16 cellular contexts compared by ENCODE assay signal in genomic region chr16:79008036-79008868, GRCh38.
DNase-seq lines count a peak whose midpoint lies in the region; ATAC-seq and TF ChIP-seq lines count a peak whose summit lies in the region.
"Had no signal": no experiment of that assay in that cellular context is flagged by ENCODE, and none has a peak within 500 bp of the region (broad histone marks: within the 10 kb centered on the region; RNA-seq: fewer than 3 reads in every experiment).

No MANE protein-coding gene starts in this region.

- no peak for TF ChIP-seq CTCF in esophagus squamous epithelium (IDR thresholded peaks at IDR 0.05)

- H3K4me1 ChIP-seq in esophagus squamous epithelium = peaks cover 0 to 17% (median 0%) of the 10 kb centered on the region in 3 donors
- H3K4me1 ChIP-seq: left lung had no signal

- CTCF ChIA-PET in activated naive CD4-positive, alpha-beta T cell treated with anti-CD3 and anti-CD28 coated beads, Interleukin-2, amount 10 ng/mL, durations not matched to agents 7 days and 5 days (lab: Charles Lee) = no interaction called here

- no peaks in the 10 kb centered on the region for H3K36me3 ChIP-seq in esophagus squamous epithelium
- H3K36me3 ChIP-seq: BLaER1, left lung had no signal

- peak; percentile 61 to 63 for ATAC-seq in activated naive CD4-positive, alpha-beta T cell treated with anti-CD3 and anti-CD28 coated beads, Interleukin-2, amount 50 U/mL, for 72 hours
- ATAC-seq in HG03175 (IDR thresholded peaks at IDR 0.05; ENCODE audit: unreplicated experiment) (peak; percentile 18), HG03439 (IDR thresholded peaks at IDR 0.05; ENCODE audit: unreplicated experiment) (no peak)
- ATAC-seq in stimulated activated naive CD8-positive, alpha-beta T cell treated with anti-CD3 and anti-CD28 coated beads, Interleukin-15, Interleukin-2, amounts not matched to agents 100 U/mL and 50 U/mL, for 24 hours = peak; percentile 65
- ATAC-seq: HCT116, left lung, PC-3 had no signal

- no peak overlapping the region for H3K27ac Mint-ChIP-seq in activated naive CD4-positive, alpha-beta T cell treated with anti-CD3 and anti-CD28 coated beads, Interleukin-2, amount 50 U/mL, for 72 hours
- H3K27ac Mint-ChIP-seq in activated naive CD4-positive, alpha-beta T cell treated with anti-CD3 and anti-CD28 coated beads, Interleukin-2, amount 10 ng/mL, durations not matched to agents 7 days and 5 days = no peak overlapping the region
- H3K27ac Mint-ChIP-seq: activated naive CD4-positive, alpha-beta T cell treated with anti-CD3 and anti-CD28 coated beads, Interleukin-2, amount 50 U/mL, for 24 hours had no signal

- no peaks in the 10 kb centered on the region for H3K36me3 Mint-ChIP-seq in activated naive CD4-positive, alpha-beta T cell treated with anti-CD3 and anti-CD28 coated beads, Interleukin-2, amount 50 U/mL, for 72 hours
- peaks cover 3% of the 10 kb centered on the region for H3K36me3 Mint-ChIP-seq in activated naive CD4-positive, alpha-beta T cell treated with anti-CD3 and anti-CD28 coated beads, Interleukin-2, amount 10 ng/mL, durations not matched to agents 7 days and 5 days
- H3K36me3 Mint-ChIP-seq: activated naive CD4-positive, alpha-beta T cell treated with anti-CD3 and anti-CD28 coated beads, Interleukin-2, amount 50 U/mL, for 24 hours had no signal

- no peak for DNase-seq in activated naive CD4-positive, alpha-beta T cell treated with anti-CD3 and anti-CD28 coated beads, Interleukin-2, amount 50 U/mL, for 72 hours (ENCODE audit: low spot score in 2 of 2)
- DNase-seq in activated naive CD4-positive, alpha-beta T cell treated with anti-CD3 and anti-CD28 coated beads, Interleukin-2, amount 10 ng/mL, durations not matched to agents 7 days and 5 days = no peak
- peak; percentile 40 to 50 for DNase-seq in activated T-cell treated with anti-CD3 and anti-CD28 coated beads, Interleukin-2, amount 50 U/mL, for 48 hours
- DNase-seq in stimulated activated naive CD8-positive, alpha-beta T cell treated with anti-CD3 and anti-CD28 coated beads, Interleukin-15, Interleukin-2, amounts not matched to agents 100 U/mL and 50 U/mL, for 24 hours = peak; percentile 8
- DNase-seq in NCI-H82 treated with DMSO at 0.1 percent for 48 hours (lab: John Stamatoyannopoulos, UW; ENCODE audit: unreplicated experiment) = no peak
- DNase-seq in esophagus squamous epithelium (lab: John Stamatoyannopoulos, UW) = no peak
- DNase-seq: caudate nucleus, EL, left lung, naive B cell, PC-3 had no signal

- H3K4me1 Mint-ChIP-seq in activated naive CD4-positive, alpha-beta T cell treated with anti-CD3 and anti-CD28 coated beads, Interleukin-2, amount 10 ng/mL, durations not matched to agents 7 days and 5 days = no peaks in the 10 kb centered on the region
- H3K4me1 Mint-ChIP-seq: activated naive CD4-positive, alpha-beta T cell treated with anti-CD3 and anti-CD28 coated beads, Interleukin-2, amount 50 U/mL, for 24 hours had no signal

- H3K27me3 ChIP-seq in esophagus squamous epithelium = no peaks in the 10 kb centered on the region
- H3K27me3 ChIP-seq: BLaER1, left lung had no signal

- WGBS in esophagus squamous epithelium, 2 donors = 59 to 78% methylated on average over 5 to 7 of the region's 9 CpGs

- intact Hi-C loops in esophagus squamous epithelium (cut with DNase I) = no loop called here

- H3K9me3 ChIP-seq in esophagus squamous epithelium = no peaks in the 10 kb centered on the region
- H3K9me3 ChIP-seq: BLaER1 had no signal

- H3K4me3 Mint-ChIP-seq in activated naive CD4-positive, alpha-beta T cell treated with anti-CD3 and anti-CD28 coated beads, Interleukin-2, amount 10 ng/mL, durations not matched to agents 7 days and 5 days = no peak overlapping the region
- H3K4me3 Mint-ChIP-seq: activated naive CD4-positive, alpha-beta T cell treated with anti-CD3 and anti-CD28 coated beads, Interleukin-2, amount 50 U/mL, for 24 hours had no signal

- H3K27me3 Mint-ChIP-seq in activated naive CD4-positive, alpha-beta T cell treated with anti-CD3 and anti-CD28 coated beads, Interleukin-2, amount 10 ng/mL, durations not matched to agents 7 days and 5 days = no peaks in the 10 kb centered on the region
- H3K27me3 Mint-ChIP-seq: activated naive CD4-positive, alpha-beta T cell treated with anti-CD3 and anti-CD28 coated beads, Interleukin-2, amount 50 U/mL, for 24 hours had no signal

- H3K27ac ChIP-seq in esophagus squamous epithelium = peak overlapping the region in 1 of 4 donors; percentile 4
- H3K27ac ChIP-seq: BLaER1, left lung had no signal

- no peaks in the 10 kb centered on the region for H3K9me3 Mint-ChIP-seq in activated naive CD4-positive, alpha-beta T cell treated with anti-CD3 and anti-CD28 coated beads, Interleukin-2, amount 50 U/mL, for 72 hours
- no peaks in the 10 kb centered on the region for H3K9me3 Mint-ChIP-seq in activated naive CD4-positive, alpha-beta T cell treated with anti-CD3 and anti-CD28 coated beads, Interleukin-2, amount 10 ng/mL, durations not matched to agents 7 days and 5 days
- H3K9me3 Mint-ChIP-seq: activated naive CD4-positive, alpha-beta T cell treated with anti-CD3 and anti-CD28 coated beads, Interleukin-2, amount 50 U/mL, for 24 hours had no signal

- TF ChIP-seq POLR2A in esophagus squamous epithelium (IDR thresholded peaks at IDR 0.05) = no peak

- no peak overlapping the region for H3K4me3 ChIP-seq in esophagus squamous epithelium
- H3K4me3 ChIP-seq: BLaER1, left lung had no signal

Comparison
In these comparisons a context has a peak if more than half of its experiments do, and no peak if none do; other contexts are left out.
1. DNase-seq: peak in activated T-cell treated with anti-CD3 and anti-CD28 coated beads, Interleukin-2, amount 50 U/mL, for 48 hours (2 of 2) and stimulated activated naive CD8-positive, alpha-beta T cell treated with anti-CD3 and anti-CD28 coated beads, Interleukin-15, Interleukin-2, amounts not matched to agents 100 U/mL and 50 U/mL, for 24 hours (single experiment); none in activated naive CD4-positive, alpha-beta T cell treated with anti-CD3 and anti-CD28 coated beads, Interleukin-2, amount 50 U/mL, for 72 hours (0 of 2), activated naive CD4-positive, alpha-beta T cell treated with anti-CD3 and anti-CD28 coated beads, Interleukin-2, amount 10 ng/mL, durations not matched to agents 7 days and 5 days (single experiment), NCI-H82 treated with DMSO at 0.1 percent for 48 hours (single experiment) and esophagus squamous epithelium (single experiment).